23 cellular contexts compared by ENCODE assay signal in genomic region chr11:27898166-27898565, GRCh38.
"Had no signal": no experiment of that assay in that cellular context is flagged by ENCODE, and none has a peak within 500 bp of the region (broad histone marks: within the 10 kb centered on the region; RNA-seq: fewer than 3 reads in every experiment).

No MANE protein-coding gene starts in this region.

- H3K4me1 ChIP-seq: left lung, right atrium auricular region, right lobe of liver, tibial nerve, uterus had no signal

- FAIRE-seq: islet of Langerhans, kidney had no signal

- H3K9me3 ChIP-seq: left lung, ovary, right atrium auricular region, right lobe of liver, tibial nerve, uterus had no signal

- DNase-seq: immature natural killer cell; kidney; left colon; left lung; mesendoderm; naive B cell; ovary; right lobe of liver; stimulated activated CD4-positive, alpha-beta T cell treated with anti-CD3 and anti-CD28 coated beads, Interleukin-1b, Interleukin-23, amount 100 ng/mL, for 48 hours; stimulated activated CD4-positive, alpha-beta T cell treated with anti-CD3 and anti-CD28 coated beads, Interleukin-2, amount 100 ng/mL, for 48 hours; stimulated activated CD4-positive, alpha-beta T cell treated with anti-CD3 and anti-CD28 coated beads, Interleukin-4, amount 100 ng/mL, for 4 hours; stimulated activated CD8-positive, alpha-beta memory T cell treated with anti-CD3 and anti-CD28 coated beads, Interleukin-4, amount 100 ng/mL, for 48 hours; stimulated activated naive CD4-positive, alpha-beta T cell treated with Interleukin-2 at 50 U/mL for 16 hours; stimulated activated naive CD8-positive, alpha-beta T cell treated with anti-CD3 and anti-CD28 coated beads, Interleukin-15, amount 100 ng/mL, for 72 hours; substantia nigra; uterus had no signal

- H3K4me2 ChIP-seq: smooth muscle cell had no signal

- ATAC-seq: left colon; left lung; natural killer cell treated with Interleukin-12 subunit alpha and Interleukin-12 subunit beta and Interleukin-15 and Interleukin-18, amount 100 ng/mL, for 72 hours; right lobe of liver; stimulated activated memory B cell treated with anti-CD40 and anti-IgM and Interleukin-4, amounts not matched to agents 10 μg/mL and 1 μg/mL and 100 μg/mL, for 72 hours; stimulated activated naive CD8-positive, alpha-beta T cell treated with anti-CD3 and anti-CD28 coated beads, Interleukin-15, amount 100 ng/mL, for 72 hours had no signal

- H3K36me3 ChIP-seq: left lung, ovary, right atrium auricular region, right lobe of liver, tibial nerve, uterus had no signal

- H3K27me3 ChIP-seq: left lung, ovary, right atrium auricular region, right lobe of liver, tibial nerve, uterus had no signal

- H3K4me3 ChIP-seq: left lung, lung, ovary, right atrium auricular region, right lobe of liver, smooth muscle cell, tibial nerve, uterus had no signal

- H3K27ac ChIP-seq: left lung, ovary, right atrium auricular region, right lobe of liver, tibial nerve, uterus had no signal
